Comparison of ENCODE assay signal across 16 cellular contexts in genomic region chr2:54687595-54688152, GRCh38. TPM values are rescaled to one million over a fixed set of nuclear protein-coding genes. Genes with fewer than 3 reads are reported as not detected.
DNase-seq lines count a peak whose midpoint lies in the region; ATAC-seq and TF ChIP-seq lines count a peak whose summit lies in the region.
"Had no signal": no experiment of that assay in that cellular context is flagged by ENCODE, and none has a peak within 500 bp of the region (broad histone marks: within the 10 kb centered on the region; RNA-seq: fewer than 3 reads in every experiment).

No MANE protein-coding gene starts in this region.

- peaks cover 9% of the 10 kb centered on the region for H3K4me1 ChIP-seq in Karpas-422 (ENCODE audit: low read length)

- H4K20me1 ChIP-seq in Karpas-422 (ENCODE audit: insufficient read depth, low read depth, low read length) = no peaks in the 10 kb centered on the region

- H3K4me3 ChIP-seq in Karpas-422 (ENCODE audit: low read length) = no peak overlapping the region

- H3K4me1 Mint-ChIP-seq in activated CD8-positive, alpha-beta memory T cell treated with anti-CD3 and anti-CD28 coated beads, Interleukin-2, amount 10 ng/mL, durations not matched to agents 7 days and 5 days = peaks cover 35% of the 10 kb centered on the region
- peaks cover 15% of the 10 kb centered on the region for H3K4me1 Mint-ChIP-seq in endothelial cell (ENCODE audit: unreplicated experiment)
- H3K4me1 Mint-ChIP-seq: H9 had no signal

- no peak for TF ChIP-seq CTCF in endothelial cell (IDR thresholded peaks at IDR 0.05; ENCODE audit: unreplicated experiment)

- H3K9ac ChIP-seq in Karpas-422 (ENCODE audit: low read length) = no peak overlapping the region

- DNase-seq in activated CD8-positive, alpha-beta memory T cell treated with anti-CD3 and anti-CD28 coated beads, Interleukin-2, amount 10 ng/mL, durations not matched to agents 7 days and 5 days = no peak
- DNase-seq in activated CD8-positive, alpha-beta memory T cell treated with anti-CD3 and anti-CD28 coated beads for 24 hours = no peak
- DNase-seq in ELR (ENCODE audit: low read depth) (peak; percentile 24), Karpas-422 (no peak), endothelial cell (ENCODE audit: low spot score) (no peak), sciatic nerve (ENCODE audit: low spot score) (no peak)
- DNase-seq in NK-92 treated with Interleukin-12 subunit alpha and Interleukin-12 subunit beta, amount 100 ng/mL, for 24 hours (lab: John Stamatoyannopoulos, UW) = no peak
- DNase-seq: Caco-2, DMS153, EL, H9, NCI-H1436 treated with DMSO at 0.1 percent for 48 hours, NCI-H2029 treated with DMSO at 0.1 percent for 48 hours, NCI-H2171 treated with DMSO at 0.1 percent for 48 hours, NCI-H446 treated with DMSO at 0.1 percent for 48 hours had no signal

- H2AFZ ChIP-seq in Karpas-422 (ENCODE audit: low read length) = peak overlapping the region; percentile 63

- H3K36me3 ChIP-seq in Karpas-422 (ENCODE audit: insufficient read depth, low read length) = no peaks in the 10 kb centered on the region

- no peak overlapping the region for H3K4me2 ChIP-seq in Karpas-422 (ENCODE audit: low read depth, low read length, poor library complexity, severe bottlenecking)

- intact Hi-C loops in sciatic nerve (cut with DNase I) = no loop called here

- H3K27me3 Mint-ChIP-seq in activated CD8-positive, alpha-beta memory T cell treated with anti-CD3 and anti-CD28 coated beads, Interleukin-2, amount 10 ng/mL, durations not matched to agents 7 days and 5 days = peaks cover 65% of the 10 kb centered on the region
- H3K27me3 Mint-ChIP-seq in endothelial cell (ENCODE audit: unreplicated experiment) = peaks cover 3% of the 10 kb centered on the region

- H3K79me2 ChIP-seq in Karpas-422 (ENCODE audit: low read length) = no peaks in the 10 kb centered on the region

- H3K4me3 Mint-ChIP-seq in activated CD8-positive, alpha-beta memory T cell treated with anti-CD3 and anti-CD28 coated beads, Interleukin-2, amount 10 ng/mL, durations not matched to agents 7 days and 5 days = no peak overlapping the region
- H3K4me3 Mint-ChIP-seq in endothelial cell (ENCODE audit: unreplicated experiment) = no peak overlapping the region
- H3K4me3 Mint-ChIP-seq: H9 had no signal

- no peak overlapping the region for H3K27ac Mint-ChIP-seq in activated CD8-positive, alpha-beta memory T cell treated with anti-CD3 and anti-CD28 coated beads, Interleukin-2, amount 10 ng/mL, durations not matched to agents 7 days and 5 days
- H3K27ac Mint-ChIP-seq in endothelial cell (ENCODE audit: unreplicated experiment) = peak overlapping the region; percentile 21
- H3K27ac Mint-ChIP-seq: H9 had no signal

- CTCF ChIA-PET in activated CD8-positive, alpha-beta memory T cell treated with anti-CD3 and anti-CD28 coated beads, Interleukin-2, amount 10 ng/mL, durations not matched to agents 7 days and 5 days (lab: Charles Lee) = interaction anchor here (0.8 kb wide), 1 partner anchor 21 kb away, joined by 3 read pairs; no protein-coding TSS in a partner anchor

- H3K9me2 ChIP-seq in Karpas-422 (replicated peaks; ENCODE audit: insufficient read depth, low read length) = no peaks in the 10 kb centered on the region

- peak; percentile 53 for ATAC-seq in activated CD8-positive, alpha-beta memory T cell treated with anti-CD3 and anti-CD28 coated beads, Interleukin-2, amount 10 ng/mL, durations not matched to agents 7 days and 5 days
- ATAC-seq in sciatic nerve = no peak

- no peaks in the 10 kb centered on the region for H3K27me3 ChIP-seq in Karpas-422 (ENCODE audit: low read length)

- no peaks in the 10 kb centered on the region for H3K9me3 Mint-ChIP-seq in activated CD8-positive, alpha-beta memory T cell treated with anti-CD3 and anti-CD28 coated beads, Interleukin-2, amount 10 ng/mL, durations not matched to agents 7 days and 5 days (ENCODE audit: low read depth)
- H3K9me3 Mint-ChIP-seq in endothelial cell (ENCODE audit: unreplicated experiment) = no peaks in the 10 kb centered on the region
- H3K9me3 Mint-ChIP-seq: H9 had no signal

- H3K9me3 ChIP-seq in Karpas-422 (ENCODE audit: low read length) = no peaks in the 10 kb centered on the region
- H3K9me3 ChIP-seq: Caco-2 had no signal

- H3K27ac ChIP-seq in Karpas-422 (ENCODE audit: low read length) = no peak overlapping the region
- H3K27ac ChIP-seq: RWPE1 had no signal

- peaks cover 1% of the 10 kb centered on the region for H3K36me3 Mint-ChIP-seq in activated CD8-positive, alpha-beta memory T cell treated with anti-CD3 and anti-CD28 coated beads, Interleukin-2, amount 10 ng/mL, durations not matched to agents 7 days and 5 days
- no peaks in the 10 kb centered on the region for H3K36me3 Mint-ChIP-seq in endothelial cell (ENCODE audit: low read depth, unreplicated experiment)

RNA-seq across cellular contexts. Expression of gene EML6, which starts 35.8 kb away (rescaled TPM):
- 1 to 10 TPM; 1.5 to 3.1 TPM for total RNA-seq in activated CD8-positive, alpha-beta memory T cell treated with anti-CD3 and anti-CD28 coated beads, Interleukin-2, amount 10 ng/mL, durations not matched to agents 7 days and 5 days
- 133 and 187 TPM in 2 replicates for total RNA-seq in Karpas-422 (2014; rRNA removed; shearing (Covaris generic); ENCODE audit: low replicate concordance)
- total RNA-seq in endothelial cell (ENCODE audit: unreplicated experiment) = 0.90 TPM
- 0.89 TPM for total RNA-seq in sciatic nerve

Comparison
In these comparisons a context has a peak if more than half of its experiments do, and no peak if none do; other contexts are left out.
1. RNA of gene EML6, which starts 35.8 kb away (total RNA-seq): 133 to 187 TPM in Karpas-422; 1.5 to 3.1 TPM in activated CD8-positive, alpha-beta memory T cell treated with anti-CD3 and anti-CD28 coated beads, Interleukin-2, amount 10 ng/mL, durations not matched to agents 7 days and 5 days, 0.90 TPM in endothelial cell (single experiment) and 0.89 TPM in sciatic nerve (single experiment); every median in the first group is over 10 times any median in the second.